In the genomic region with DNA sequence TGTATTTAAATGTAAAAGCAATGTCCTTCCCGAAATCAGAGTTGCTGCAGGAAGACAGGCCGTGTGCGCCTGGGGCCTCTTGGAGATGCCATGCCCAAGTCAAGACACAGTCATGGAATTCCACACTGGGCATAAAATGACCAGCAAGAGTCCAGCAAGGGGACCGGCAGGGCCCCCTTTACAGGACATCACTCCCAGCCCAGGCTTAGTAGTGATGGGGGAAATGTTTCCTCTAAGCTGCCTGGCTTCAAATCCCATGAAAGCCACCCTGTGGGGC, we compare ENCODE assay signal across 23 cellular contexts. TPM values are rescaled to one million over a fixed set of nuclear protein-coding genes. Genes with fewer than 3 reads are reported as not detected.
DNase-seq lines count a peak whose midpoint lies in the region; ATAC-seq and TF ChIP-seq lines count a peak whose summit lies in the region.
"Had no signal": no experiment of that assay in that cellular context is flagged by ENCODE, and none has a peak within 500 bp of the region (broad histone marks: within the 10 kb centered on the region; RNA-seq: fewer than 3 reads in every experiment).

No MANE protein-coding gene starts in this region.

- CTCF ChIA-PET in naive thymus-derived CD4-positive, alpha-beta T cell (lab: Charles Lee): no interaction called here

- no peaks in the 10 kb centered on the region for H3K36me3 ChIP-seq in adrenal gland (replicated peaks in 1 of 2)
- H3K36me3 ChIP-seq in naive thymus-derived CD4-positive, alpha-beta T cell (ENCODE audit: control insufficient read depth in 2 of 3, insufficient read depth in 3 of 3, low read length in 3 of 3): no peaks in the 10 kb centered on the region
- H3K36me3 ChIP-seq: left lung, tibial nerve had no signal

- H3K4me1 ChIP-seq in adrenal gland (replicated peaks in 1 of 2): peaks cover 26 to 46% of the 10 kb centered on the region in 2 donors
- H3K4me1 ChIP-seq in naive thymus-derived CD4-positive, alpha-beta T cell (ENCODE audit: control insufficient read depth in 2 of 2, insufficient read depth in 2 of 2, low read length in 2 of 2): no peaks in the 10 kb centered on the region

- no peak overlapping the region for H3K4me3 ChIP-seq in adrenal gland
- H3K4me3 ChIP-seq in naive thymus-derived CD4-positive, alpha-beta T cell (ENCODE audit: low read length): no peak overlapping the region
- H3K4me3 ChIP-seq: left lung, psoas muscle, tibial nerve had no signal

- intact Hi-C loops in adrenal gland (cut with DNase I): no loop called here
- intact Hi-C loops in naive thymus-derived CD4-positive, alpha-beta T cell (cut with micrococcal nuclease): no loop called here

- ATAC-seq in HG02870 (IDR thresholded peaks at IDR 0.05; ENCODE audit: unreplicated experiment) (no peak), HG03139 (IDR thresholded peaks at IDR 0.05; ENCODE audit: unreplicated experiment) (no peak)
- ATAC-seq in naive thymus-derived CD4-positive, alpha-beta T cell: no peak
- ATAC-seq: activated naive CD4-positive, alpha-beta T cell treated with anti-CD3 and anti-CD28 coated beads, Interleukin-2, amount 50 U/mL, for 72 hours; psoas muscle had no signal

- H3K27ac Mint-ChIP-seq in HFFc6: peak overlapping the region; percentile 12; the same call in 1 of the 2 replicates
- no peak overlapping the region for H3K27ac Mint-ChIP-seq in mesothelial cell of epicardium
- H3K27ac Mint-ChIP-seq in naive thymus-derived CD4-positive, alpha-beta T cell: no peak overlapping the region
- H3K27ac Mint-ChIP-seq: activated naive CD4-positive, alpha-beta T cell treated with anti-CD3 and anti-CD28 coated beads, Interleukin-2, amount 50 U/mL, for 72 hours; T-helper 2 cell treated with Interferon-gamma antibody and Interleukin-4, amounts not matched to agents 5 μg/mL and 100 μg/mL, for 36 hours had no signal

- H3K9me3 Mint-ChIP-seq in HFFc6 (no peaks in the 10 kb centered on the region), mesothelial cell of epicardium (peaks cover 11% of the 10 kb centered on the region)
- peaks cover 0 to 6% (median 0%) of the 10 kb centered on the region in 11 donors for H3K9me3 Mint-ChIP-seq in naive thymus-derived CD4-positive, alpha-beta T cell
- H3K9me3 Mint-ChIP-seq: IgD-negative memory B cell; T-helper 2 cell treated with Interferon-gamma antibody and Interleukin-4, amounts not matched to agents 5 μg/mL and 100 μg/mL, for 36 hours had no signal

- in situ Hi-C loops in ACHN (cut with HindIII; ENCODE audit: low pct_ligation_motif_present, low pct_unique_long_range_greater_than_20kb, low sequenced_read_pairs): no loop called here

- no peaks in the 10 kb centered on the region for H3K27me3 ChIP-seq in adrenal gland
- H3K27me3 ChIP-seq in naive thymus-derived CD4-positive, alpha-beta T cell (ENCODE audit: control insufficient read depth in 2 of 2, insufficient read depth in 2 of 2, low read length in 2 of 2): no peaks in the 10 kb centered on the region
- H3K27me3 ChIP-seq: tibial nerve had no signal

- DNase-seq in ACHN (peak; percentile 4), HFFc6 (no peak), adrenal gland (no peak), mesothelial cell of epicardium (ENCODE audit: low spot score in 2 of 2, unreplicated experiment in 2 of 2) (no peak)
- DNase-seq in activated CD4-positive, CD25-positive, alpha-beta regulatory T cell treated with anti-CD3 and anti-CD28 coated beads, Interleukin-2, amount 50 U/mL, for 72 hours: no peak
- no peak for DNase-seq in naive thymus-derived CD4-positive, alpha-beta T cell
- DNase-seq: activated CD4-positive, alpha-beta T cell treated with anti-CD3 and anti-CD28 coated beads for 48 hours; H7; NCI-H1105 treated with DMSO at 0.1 percent for 48 hours; NCI-H1930; NCI-H524 treated with DMSO at 0.1 percent for 48 hours; OCI-M1; SHP77 treated with DMSO at 0.1 percent for 48 hours; stimulated activated CD4-positive, alpha-beta T cell treated with anti-CD3 and anti-CD28 coated beads, Interleukin-15, amount 100 ng/mL, for 24 hours; stimulated activated CD4-positive, alpha-beta T cell treated with anti-CD3 and anti-CD28 coated beads, Interleukin-4, amount 100 ng/mL, for 4 hours had no signal

- H3K4me1 Mint-ChIP-seq in HFFc6 (ENCODE audit: low read depth) (peaks cover 44% of the 10 kb centered on the region), mesothelial cell of epicardium (peaks cover 12% of the 10 kb centered on the region)
- H3K4me1 Mint-ChIP-seq in naive thymus-derived CD4-positive, alpha-beta T cell: peaks cover 0 to 7% (median 3%) of the 10 kb centered on the region in 7 donors

- H3K4me3 Mint-ChIP-seq in HFFc6 (peak overlapping the region; percentile 63), mesothelial cell of epicardium (peak overlapping the region; percentile 59)
- peak overlapping the region in 2 of 10 donors; percentile 26 to 65 for H3K4me3 Mint-ChIP-seq in naive thymus-derived CD4-positive, alpha-beta T cell

- POLR2A ChIA-PET in naive thymus-derived CD4-positive, alpha-beta T cell (lab: Charles Lee): no interaction called here

- 48 to 74% (median 48%) methylated on average over 4 of the region's 4 CpGs for WGBS in adrenal gland, 4 donors

- H3K27ac ChIP-seq in adrenal gland: peak overlapping the region; percentile 41 to 98 (median 89)
- H3K27ac ChIP-seq in naive thymus-derived CD4-positive, alpha-beta T cell (ENCODE audit: low read depth, low read length): no peak overlapping the region
- H3K27ac ChIP-seq: left lung, psoas muscle had no signal

- TF ChIP-seq POLR2A in adrenal gland (IDR thresholded peaks at IDR 0.05): no peak

- peaks cover 2% of the 10 kb centered on the region for H3K27me3 Mint-ChIP-seq in HFFc6 (ENCODE audit: insufficient read depth)
- peaks cover 40% of the 10 kb centered on the region for H3K27me3 Mint-ChIP-seq in mesothelial cell of epicardium (ENCODE audit: low read depth)
- H3K27me3 Mint-ChIP-seq in naive thymus-derived CD4-positive, alpha-beta T cell: peaks cover 35 to 71% (median 45%) of the 10 kb centered on the region in 5 donors

- no peaks in the 10 kb centered on the region for H3K9me3 ChIP-seq in adrenal gland (replicated peaks in 1 of 3)
- no peaks in the 10 kb centered on the region for H3K9me3 ChIP-seq in naive thymus-derived CD4-positive, alpha-beta T cell (ENCODE audit: control insufficient read depth in 2 of 3, low read length in 3 of 3)
- H3K9me3 ChIP-seq: left lung, psoas muscle, tibial nerve had no signal

- TF ChIP-seq CTCF in HFFc6 (IDR thresholded peaks at IDR 0.05) (no peak), adrenal gland (IDR thresholded peaks at IDR 0.05) (no peak), mesothelial cell of epicardium (IDR thresholded peaks at IDR 0.05; ENCODE audit: unreplicated experiment) (no peak)

- H3K36me3 Mint-ChIP-seq in HFFc6 (ENCODE audit: low read depth) (no peaks in the 10 kb centered on the region), mesothelial cell of epicardium (no peaks in the 10 kb centered on the region)
- H3K36me3 Mint-ChIP-seq in naive thymus-derived CD4-positive, alpha-beta T cell: no peaks in the 10 kb centered on the region

RNA-seq across cellular contexts. Expression of a gene that starts 1.9 kb away (rescaled TPM):
- total RNA-seq in HFFc6 (2021; fragmentation: NEBNext Ultra II Directional; extraction: Animal tissue kit (Norgen Biotek cat#: 25700)): 1 to 10 TPM in 4 of 6 experiments, under 1 TPM in 2; 0.55 to 1.6 (median 1.4) TPM
- 10 to 100 TPM in 5 of 8 donors, 1 to 10 TPM in 3; 2.3 to 17.1 (median 14.2) TPM for total RNA-seq in adrenal gland
- polyA plus RNA-seq in adrenal gland: 1 to 10 TPM; 1.2 to 2.1 (median 1.6) TPM
- 1.1 to 1.3 TPM (median 1.2 TPM) in 3 replicates for total RNA-seq in mesothelial cell of epicardium
- under 1 TPM in 3 of 5 experiments, not detected in 2; 0.07 to 0.24 (median 0.08) TPM for total RNA-seq in naive thymus-derived CD4-positive, alpha-beta T cell
- polyA plus RNA-seq in naive thymus-derived CD4-positive, alpha-beta T cell: not detected
